8 cellular contexts compared by ENCODE assay signal in the genomic region with DNA sequence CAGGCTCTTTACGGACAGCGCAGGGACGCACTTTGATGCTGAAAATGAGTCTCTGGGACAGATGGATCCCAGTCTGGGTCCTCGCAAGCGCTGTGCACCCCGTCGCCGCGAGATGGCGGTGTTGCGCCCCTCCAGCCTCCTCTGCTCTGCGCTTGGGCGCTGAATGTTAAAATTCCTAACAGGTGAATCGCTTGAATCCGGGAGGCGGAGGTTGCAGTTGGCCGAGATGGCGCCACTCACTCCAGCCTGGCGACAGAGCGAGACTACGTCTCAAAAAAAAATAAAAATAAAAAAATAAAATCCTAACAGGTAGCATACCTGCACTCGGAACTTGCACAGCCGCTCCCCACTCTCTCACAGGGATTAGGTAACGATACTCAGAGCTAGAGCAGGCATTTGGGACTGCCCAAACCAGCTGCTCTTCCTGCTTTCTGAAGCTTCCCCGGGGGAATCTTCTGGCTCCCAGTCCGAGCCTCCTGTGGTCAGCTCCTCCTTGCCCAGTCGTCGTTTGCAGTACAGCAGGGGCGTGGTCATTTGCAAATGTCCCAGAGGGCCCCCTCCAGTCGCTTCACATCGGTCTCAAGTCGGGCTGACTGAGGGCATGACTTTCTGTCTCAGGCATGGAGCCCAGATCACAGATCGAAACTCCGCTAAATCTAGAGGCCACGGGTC. TPM values are rescaled to one million over a fixed set of nuclear protein-coding genes. Genes with fewer than 3 reads are reported as not detected.
A peak's percentile ranks its signal among the peaks of the same experiment; 100 is the strongest.
DNase-seq lines count a peak whose midpoint lies in the region; ATAC-seq and TF ChIP-seq lines count a peak whose summit lies in the region.

No MANE protein-coding gene starts in this region.

- H3K4me3 ChIP-seq in HAP-1 (no peak overlapping the region), epithelial cell of proximal tubule (ENCODE audit: low read depth, low read length) (peak overlapping the region; percentile 40), mesendoderm (ENCODE audit: low read length) (no peak overlapping the region)

- H4K8ac ChIP-seq in mesendoderm (ENCODE audit: low read depth, low read length): no peak overlapping the region

- H3K4me1 ChIP-seq in HAP-1 (peaks cover 8% of the 10 kb centered on the region), mesendoderm (ENCODE audit: control insufficient read depth, low read depth, low read length) (peaks cover 3% of the 10 kb centered on the region)

- no peak for ATAC-seq in HG03097 (IDR thresholded peaks at IDR 0.05; ENCODE audit: low FRiP score, unreplicated experiment)

- peak overlapping the region; percentile 46 for H3K27ac ChIP-seq in mesendoderm (ENCODE audit: low read depth, low read length)

- peak overlapping the region; percentile 44 for H2BK5ac ChIP-seq in mesendoderm (ENCODE audit: low read length)

- H3K23ac ChIP-seq in mesendoderm (ENCODE audit: low read length): no peak overlapping the region

- H3K9ac ChIP-seq in mesendoderm (ENCODE audit: low read length): peak overlapping the region; percentile 65

- H4K5ac ChIP-seq in mesendoderm (ENCODE audit: low read length): no peak overlapping the region

- no CpG with 5 or more reads among the region's 35 CpGs for WGBS in mesendoderm (ENCODE audit: extremely low coverage, insufficient coverage, low lambda C conversion rate)

- peak; percentile 96 for TF ChIP-seq CTCF in epithelial cell of proximal tubule (conservative IDR thresholded peaks at IDR 0.05; ENCODE audit: low read depth, low read length)

- no peaks in the 10 kb centered on the region for H3K27me3 ChIP-seq in HAP-1 (ENCODE audit: low read depth)
- no peaks in the 10 kb centered on the region for H3K27me3 ChIP-seq in mesendoderm (ENCODE audit: insufficient read depth, low read length, poor library complexity)

- H2BK15ac ChIP-seq in mesendoderm (replicated peaks; ENCODE audit: low read depth): no peak overlapping the region

- H3K79me1 ChIP-seq in mesendoderm (ENCODE audit: low read length): no peaks in the 10 kb centered on the region

- H3K18ac ChIP-seq in mesendoderm (ENCODE audit: low read length): no peak overlapping the region

- H3K4me2 ChIP-seq in mesendoderm (ENCODE audit: low read length): peak overlapping the region; percentile 41

- DNase-seq in DMS53 (lab: John Stamatoyannopoulos, UW) (peak; percentile 85), HAP-1 (ENCODE audit: low spot score in 2 of 2) (peak; percentile 46 to 88), NCI-H69 (lab: John Stamatoyannopoulos, UW) (peak; percentile 72), epithelial cell of proximal tubule (ENCODE audit: low read depth) (peak; percentile 20), mesendoderm (peak; percentile 92)
- peak; percentile 90 for DNase-seq in activated CD8-positive, alpha-beta memory T cell treated with anti-CD3 and anti-CD28 coated beads, Interleukin-2, amount 50 U/mL, for 48 hours
- peak; percentile 15 to 24 for DNase-seq in stimulated activated CD8-positive, alpha-beta memory T cell treated with anti-CD3 and anti-CD28 coated beads, Interleukin-2, amount 100 ng/mL, for 1 hour (ENCODE audit: low read depth in 2 of 2)

- no peaks in the 10 kb centered on the region for H3K79me2 ChIP-seq in mesendoderm (ENCODE audit: control insufficient read depth, insufficient read depth, low read length)

- in situ Hi-C loops in HAP-1 (cut with MboI; ENCODE audit: low sequenced_read_pairs): no loop called here

- H3K36me3 ChIP-seq in HAP-1 (replicated peaks) (no peaks in the 10 kb centered on the region), mesendoderm (ENCODE audit: control insufficient read depth, insufficient read depth, low read length) (no peaks in the 10 kb centered on the region)

- H2AK5ac ChIP-seq in mesendoderm (ENCODE audit: low read length): no peak overlapping the region

- H3K56ac ChIP-seq in mesendoderm (ENCODE audit: low read length): peak overlapping the region; percentile 87

- no peak overlapping the region for H3K4ac ChIP-seq in mesendoderm (ENCODE audit: low read depth, low read length)

- H2BK120ac ChIP-seq in mesendoderm (ENCODE audit: low read depth, low read length): no peak overlapping the region

- no peaks in the 10 kb centered on the region for H3K9me3 ChIP-seq in HAP-1

RNA-seq across cellular contexts. Expression of a gene that starts 26.2 kb away (rescaled TPM):
- 3.7 and 6.1 TPM in 2 replicates for total RNA-seq in epithelial cell of proximal tubule
- 0.25 TPM for polyA plus RNA-seq in mesendoderm (2013, experiment 1 of 2)
- 0.18 TPM for polyA plus RNA-seq in mesendoderm (2013, experiment 2 of 2)

RNA-seq across cellular contexts. Expression of a gene that starts 27.9 kb away (rescaled TPM):
- 2.9 TPM in 2 replicates for total RNA-seq in epithelial cell of proximal tubule
- 1.5 TPM for polyA plus RNA-seq in mesendoderm (2013, experiment 1 of 2)
- 1.5 TPM for polyA plus RNA-seq in mesendoderm (2013, experiment 2 of 2)

RNA-seq across cellular contexts. Expression of a gene that starts 41.2 kb away (rescaled TPM):
- 0.36 TPM in 1 of 2 replicates, not detected in the other for total RNA-seq in epithelial cell of proximal tubule
- 0.53 TPM for polyA plus RNA-seq in mesendoderm (2013, experiment 1 of 2)
- polyA plus RNA-seq in mesendoderm (2013, experiment 2 of 2): 0.76 TPM

Comparison
In these comparisons a context has a peak if more than half of its experiments do, and no peak if none do; other contexts are left out.
1. DNase-seq: peak in every context shown above with its lines; median percentile 92 in mesendoderm; 90 in activated CD8-positive, alpha-beta memory T cell treated with anti-CD3 and anti-CD28 coated beads, Interleukin-2, amount 50 U/mL, for 48 hours; 85 in DMS53; 72 in NCI-H69; 67 in HAP-1; 20 in epithelial cell of proximal tubule; 20 in stimulated activated CD8-positive, alpha-beta memory T cell treated with anti-CD3 and anti-CD28 coated beads, Interleukin-2, amount 100 ng/mL, for 1 hour.